ENCODE assay signal across 9 cellular contexts in the genomic region with DNA sequence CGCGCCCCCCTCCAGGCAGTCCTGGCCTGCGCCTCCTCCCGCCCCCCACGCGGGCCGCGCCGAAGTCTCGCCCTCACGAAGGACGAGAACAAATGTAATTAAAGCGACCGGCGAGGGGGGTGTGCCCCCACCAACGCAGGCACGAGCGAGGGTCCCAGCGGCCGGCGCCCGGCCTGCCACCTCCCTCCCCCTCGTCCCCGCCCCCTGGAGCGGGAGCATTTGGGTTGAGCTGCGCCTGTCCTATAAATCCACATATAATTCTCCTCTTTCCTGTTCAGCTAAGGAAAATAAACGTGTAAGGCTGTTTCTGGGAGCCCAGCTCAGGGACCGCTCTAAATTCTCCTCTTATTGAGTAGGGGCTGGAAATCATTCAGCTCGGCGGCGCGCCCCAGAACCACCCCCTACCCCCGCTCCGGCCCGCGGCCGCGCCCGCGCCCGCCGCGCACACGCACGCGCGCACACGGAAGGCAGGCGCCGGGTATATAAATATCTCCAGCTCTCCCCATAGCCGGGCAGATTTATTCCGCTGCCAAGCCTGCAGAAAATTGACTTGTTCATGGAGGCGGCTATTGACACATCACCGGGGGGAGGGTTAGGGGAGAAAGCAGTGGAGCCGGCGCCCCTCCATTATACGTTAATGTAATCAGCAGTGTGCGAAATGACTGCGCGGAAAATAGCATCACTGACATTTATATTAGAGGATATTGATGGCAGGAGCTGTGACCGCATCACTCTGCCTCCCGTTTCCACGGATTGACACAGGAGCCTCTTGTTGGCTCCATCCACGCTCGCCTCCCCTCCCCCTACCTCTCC.
DNase-seq lines count a peak whose midpoint lies in the region; ATAC-seq and TF ChIP-seq lines count a peak whose summit lies in the region.
"Had no signal": no experiment of that assay in that cellular context is flagged by ENCODE, and none has a peak within 500 bp of the region (broad histone marks: within the 10 kb centered on the region; RNA-seq: fewer than 3 reads in every experiment).

No MANE protein-coding gene starts in this region.

- TF ChIP-seq CTCF in RWPE2 (IDR thresholded peaks at IDR 0.05; ENCODE audit: poor library complexity, severe bottlenecking) (no peak), natural killer cell (IDR thresholded peaks at IDR 0.05) (no peak)

- no peaks in the 10 kb centered on the region for H3K9me3 ChIP-seq in RWPE2 (ENCODE audit: severe bottlenecking)

- no peaks in the 10 kb centered on the region for H3K36me3 Mint-ChIP-seq in natural killer cell
- H3K36me3 Mint-ChIP-seq: CD4-positive, CD25-positive, alpha-beta regulatory T cell had no signal

- peaks cover 63 to 68% of the 10 kb centered on the region in 2 donors for H3K27me3 Mint-ChIP-seq in natural killer cell (ENCODE audit: low read depth in 2 of 2)

- peaks cover 40% of the 10 kb centered on the region for H3K27me3 ChIP-seq in RWPE2 (ENCODE audit: insufficient read depth, poor library complexity, severe bottlenecking)

- H3K36me3 ChIP-seq in RWPE2 (ENCODE audit: low read depth), result no peaks in the 10 kb centered on the region

- peak overlapping the region; percentile 94 for H3K4me3 Mint-ChIP-seq in natural killer cell

- peaks cover 0 to 19% of the 10 kb centered on the region in 2 donors for H3K4me1 Mint-ChIP-seq in natural killer cell

- no peaks in the 10 kb centered on the region for H3K9me3 Mint-ChIP-seq in natural killer cell

- DNase-seq in NCI-H1436 (lab: John Stamatoyannopoulos, UW), result peak; percentile 58
- DNase-seq in NCI-H1436 treated with DMSO at 0.1 percent for 48 hours (lab: John Stamatoyannopoulos, UW), result no peak
- no peak for DNase-seq in RWPE2 (ENCODE audit: low spot score)
- DNase-seq in erythroblast (lab: John Stamatoyannopoulos, UW), result peak; percentile 31 to 47
- no peak for DNase-seq in natural killer cell
- DNase-seq in CD1c-positive myeloid dendritic cell (ENCODE audit: extremely low spot score), result no peak
- no peak for DNase-seq in central memory CD4-positive, alpha-beta T cell

- intact Hi-C loops in natural killer cell (cut with micrococcal nuclease), result loop anchor here (5.0 kb wide), 1 partner anchor 80 kb away; no protein-coding TSS in a partner anchor

- H3K27ac ChIP-seq in RWPE2 (ENCODE audit: poor library complexity, severe bottlenecking), result no peak overlapping the region

- H3K4me1 ChIP-seq in RWPE2 (ENCODE audit: insufficient read depth, poor library complexity, severe bottlenecking), result no peaks in the 10 kb centered on the region

- peak overlapping the region; percentile 20 for H3K4me3 ChIP-seq in RWPE2 (ENCODE audit: severe bottlenecking)

- no peak overlapping the region for H3K27ac Mint-ChIP-seq in natural killer cell
- H3K27ac Mint-ChIP-seq: CD4-positive, CD25-positive, alpha-beta regulatory T cell had no signal

- TF ChIP-seq POLR2A in erythroblast (IDR thresholded peaks at IDR 0.05; ENCODE audit: low read length), result no peak

- peak; percentile 6; the same call in 1 of the 3 replicates for ATAC-seq in RWPE2 (ENCODE audit: low read depth)
- peak in 1 of 3 donors; percentile 20 for ATAC-seq in natural killer cell
- ATAC-seq in GM18520 (IDR thresholded peaks at IDR 0.05; ENCODE audit: unreplicated experiment), result no peak

Comparison
In these comparisons a context has a peak if more than half of its experiments do, and no peak if none do; other contexts are left out.
1. DNase-seq: peak in NCI-H1436 (single experiment) and erythroblast (2 of 2); none in NCI-H1436 treated with DMSO at 0.1 percent for 48 hours (single experiment), RWPE2 (single experiment), natural killer cell (single experiment), CD1c-positive myeloid dendritic cell (single experiment) and central memory CD4-positive, alpha-beta T cell (single experiment).